Comparison of ENCODE assay signal across 1 cellular context in the genomic region with DNA sequence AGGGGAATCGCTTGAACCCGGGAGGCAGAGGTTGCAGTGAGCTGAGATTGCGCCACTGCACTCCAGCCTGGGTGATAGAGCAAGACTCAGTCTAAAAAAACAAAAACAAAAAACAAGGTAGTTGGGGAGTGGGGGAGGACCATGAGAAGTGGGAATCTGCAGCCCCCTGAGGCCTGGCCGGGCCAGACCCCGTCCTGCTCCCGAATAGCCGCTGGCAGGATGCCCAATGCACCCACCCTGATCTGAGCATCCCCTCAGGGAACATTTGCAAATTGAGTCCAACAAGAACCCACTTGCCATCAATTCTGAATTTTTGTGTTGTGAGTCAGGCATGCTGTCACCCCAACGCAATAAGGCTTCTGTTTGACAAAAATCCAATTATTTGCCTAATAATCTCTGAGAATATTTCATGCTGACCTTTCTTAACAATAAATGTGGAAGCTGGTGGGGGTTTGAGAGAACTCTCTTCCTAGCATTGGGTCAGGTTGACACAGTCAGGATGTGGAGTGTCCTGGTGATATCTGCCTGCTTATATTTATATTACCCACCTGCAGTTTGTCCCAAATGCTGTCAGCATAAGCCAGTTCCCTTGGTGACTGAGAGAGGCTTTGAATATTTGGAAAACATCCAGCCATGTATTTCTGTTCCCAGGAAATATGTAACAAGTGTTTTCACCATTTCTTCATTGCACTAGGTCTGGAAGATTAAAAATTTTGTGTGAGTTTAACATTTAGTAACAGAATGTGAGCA.
TF ChIP-seq lines count a peak whose summit lies in the region.

No MANE protein-coding gene starts in this region.

TF ChIP-seq in K562, 482 proteins besides CTCF, POLR2A, EP300 and RAD21 (continued from another document):
- TF ChIP-seq NFE2L1 (tag; IDR thresholded peaks at IDR 0.05; ENCODE audit: borderline replicate concordance, low read depth) (no peak), PHF21A (IDR thresholded peaks at IDR 0.05; ENCODE audit: borderline replicate concordance, low read depth) (no peak), TOE1 (IDR thresholded peaks at IDR 0.05; ENCODE audit: borderline replicate concordance) (no peak), TOE1 (CRISPR knock-in tag; IDR thresholded peaks at IDR 0.05; ENCODE audit: borderline replicate concordance, low read depth) (no peak), ZNF263 (CRISPR knock-in tag; IDR thresholded peaks at IDR 0.05; ENCODE audit: borderline replicate concordance) (no peak), LCOR (CRISPR knock-in tag; IDR thresholded peaks at IDR 0.05) (no peak), FOXK1 (CRISPR knock-in tag; IDR thresholded peaks at IDR 0.05; ENCODE audit: borderline replicate concordance) (no peak)
- TF ChIP-seq, protein P1, sequence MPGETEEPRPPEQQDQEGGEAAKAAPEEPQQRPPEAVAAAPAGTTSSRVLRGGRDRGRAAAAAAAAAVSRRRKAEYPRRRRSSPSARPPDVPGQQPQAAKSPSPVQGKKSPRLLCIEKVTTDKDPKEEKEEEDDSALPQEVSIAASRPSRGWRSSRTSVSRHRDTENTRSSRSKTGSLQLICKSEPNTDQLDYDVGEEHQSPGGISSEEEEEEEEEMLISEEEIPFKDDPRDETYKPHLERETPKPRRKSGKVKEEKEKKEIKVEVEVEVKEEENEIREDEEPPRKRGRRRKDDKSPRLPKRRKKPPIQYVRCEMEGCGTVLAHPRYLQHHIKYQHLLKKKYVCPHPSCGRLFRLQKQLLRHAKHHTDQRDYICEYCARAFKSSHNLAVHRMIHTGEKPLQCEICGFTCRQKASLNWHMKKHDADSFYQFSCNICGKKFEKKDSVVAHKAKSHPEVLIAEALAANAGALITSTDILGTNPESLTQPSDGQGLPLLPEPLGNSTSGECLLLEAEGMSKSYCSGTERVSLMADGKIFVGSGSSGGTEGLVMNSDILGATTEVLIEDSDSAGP (CRISPR knock-in tag; IDR thresholded peaks at IDR 0.05) = no peak
